In the genomic region with DNA sequence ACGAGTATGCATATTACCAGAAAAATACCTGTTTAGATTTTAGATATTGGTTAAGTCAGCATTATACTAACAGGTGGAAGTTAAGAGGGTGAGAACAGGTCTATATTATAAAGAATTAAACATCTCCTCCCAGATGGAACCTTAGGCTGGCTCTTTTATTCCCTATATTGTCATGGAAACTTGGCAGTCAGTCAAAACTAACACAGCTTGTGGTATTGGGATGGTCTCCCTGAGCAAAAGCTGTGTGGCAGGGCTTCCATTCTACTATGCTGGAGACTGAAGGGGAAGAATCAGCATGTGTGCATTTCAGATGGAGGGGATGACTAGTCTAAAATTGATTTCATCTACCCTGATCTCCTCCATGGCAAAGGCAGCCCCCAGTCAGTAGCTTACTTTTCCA, we compare ENCODE assay signal across 14 cellular contexts.
DNase-seq lines count a peak whose midpoint lies in the region; ATAC-seq and TF ChIP-seq lines count a peak whose summit lies in the region.
"Had no signal": no experiment of that assay in that cellular context is flagged by ENCODE, and none has a peak within 500 bp of the region (broad histone marks: within the 10 kb centered on the region; RNA-seq: fewer than 3 reads in every experiment).

No MANE protein-coding gene starts in this region.

- ATAC-seq in GM19351 (IDR thresholded peaks at IDR 0.05; ENCODE audit: unreplicated experiment) (no peak), HG03457 (IDR thresholded peaks at IDR 0.05; ENCODE audit: unreplicated experiment) (no peak), HG02759 (IDR thresholded peaks at IDR 0.05; ENCODE audit: unreplicated experiment) (no peak)

- TF ChIP-seq CTCF in choroid plexus epithelial cell (conservative IDR thresholded peaks at IDR 0.05; ENCODE audit: low read depth, low read length) = no peak

- DNase-seq in DMS153 (lab: John Stamatoyannopoulos, UW) (peak; percentile 70), NCI-H1105 treated with DMSO at 0.1 percent for 48 hours (lab: John Stamatoyannopoulos, UW) (peak; percentile 91), NCI-H446 (lab: John Stamatoyannopoulos, UW) (peak; percentile 90 to 92), choroid plexus epithelial cell (ENCODE audit: low read depth) (peak; percentile 35), ACHN (no peak)
- DNase-seq: activated T-cell treated with anti-CD3 and anti-CD28 coated beads, Interleukin-2, amount 50 U/mL, for 1 hour; Caco-2; effector memory CD4-positive, alpha-beta T cell; hypothalamus; MM.1S; stimulated activated CD4-positive, alpha-beta T cell treated with anti-CD3 and anti-CD28 coated beads, Interleukin-2, amount 100 ng/mL, for 24 hours had no signal

- no peak overlapping the region for H3K4me3 ChIP-seq in choroid plexus epithelial cell (ENCODE audit: low read depth, low read length)

- in situ Hi-C loops in ACHN (cut with HindIII; ENCODE audit: low pct_ligation_motif_present, low pct_unique_long_range_greater_than_20kb, low sequenced_read_pairs) = no loop called here
